8 cellular contexts compared by ENCODE assay signal in the genomic region with DNA sequence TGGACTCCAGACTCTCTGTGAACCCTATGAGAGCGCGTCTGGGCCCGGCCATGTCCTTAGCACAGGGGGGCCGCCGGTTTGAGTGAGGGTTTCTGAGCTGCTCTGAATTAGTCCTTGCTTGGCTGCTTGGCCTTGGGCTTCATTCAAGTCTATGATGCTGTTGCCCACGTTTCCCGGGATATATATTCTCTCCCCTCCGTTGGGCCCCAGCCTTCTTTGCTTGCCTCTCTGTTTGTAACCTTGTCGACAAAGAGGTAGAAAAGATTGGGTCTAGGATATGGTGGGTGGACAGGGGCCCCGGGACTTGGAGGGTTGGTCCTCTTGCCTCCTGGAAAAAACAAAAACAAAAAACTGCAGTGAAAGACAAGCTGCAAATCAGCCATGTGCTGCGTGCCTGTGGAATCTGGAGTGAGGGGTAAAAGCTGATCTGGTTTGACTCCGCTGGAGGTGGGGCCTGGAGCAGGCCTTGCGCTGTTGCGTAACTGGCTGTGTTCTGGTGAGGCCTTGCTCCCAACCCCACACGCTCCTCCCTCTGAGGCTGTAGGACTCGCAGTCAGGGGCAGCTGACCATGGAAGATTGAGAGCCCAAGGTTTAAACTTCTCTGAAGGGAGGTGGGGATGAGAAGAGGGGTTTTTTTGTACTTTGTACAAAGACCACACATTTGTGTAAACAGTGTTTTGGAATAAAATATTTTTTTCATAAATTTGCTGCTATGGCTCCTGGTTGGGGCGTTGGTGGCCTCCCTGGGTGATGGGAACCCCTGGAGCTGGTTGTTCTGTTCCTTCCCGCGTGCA. TPM values are rescaled to one million over a fixed set of nuclear protein-coding genes. Genes with fewer than 3 reads are reported as not detected.
A peak's percentile ranks its signal among the peaks of the same experiment; 100 is the strongest.
DNase-seq lines count a peak whose midpoint lies in the region; ATAC-seq, FAIRE-seq and TF ChIP-seq lines count a peak whose summit lies in the region.

No MANE protein-coding gene starts in this region.

- intact Hi-C loops in natural killer cell (cut with micrococcal nuclease), result loop anchor here (1.0 kb wide), 1 partner anchor 95 kb away; no protein-coding TSS in a partner anchor

- no peak for TF ChIP-seq POLR2A in H54 (IDR thresholded peaks at IDR 0.05; ENCODE audit: low read depth, low read length)

- peaks cover 39% of the 10 kb centered on the region for H3K4me1 Mint-ChIP-seq in T-helper 17 cell
- peaks cover 7 to 32% of the 10 kb centered on the region in 2 donors for H3K4me1 Mint-ChIP-seq in natural killer cell

- H3K27me3 Mint-ChIP-seq in T-helper 17 cell (no peaks in the 10 kb centered on the region), natural killer cell (ENCODE audit: low read depth in 2 of 2) (no peaks in the 10 kb centered on the region)

- peak overlapping the region; percentile 89 for H3K27ac Mint-ChIP-seq in T-helper 17 cell
- peak overlapping the region; percentile 40 to 61 for H3K27ac Mint-ChIP-seq in natural killer cell

- H3K4me3 Mint-ChIP-seq in T-helper 17 cell (peak overlapping the region; percentile 79), natural killer cell (peak overlapping the region; percentile 13)

- DNase-seq in stimulated activated CD4-positive, alpha-beta T cell treated with anti-CD3 and anti-CD28 coated beads, Interleukin-15, amount 100 ng/mL, for 24 hours, result peak; percentile 51
- no peak for DNase-seq in stimulated activated CD4-positive, alpha-beta T cell treated with anti-CD3 and anti-CD28 coated beads, Interleukin-12 subunit alpha, Interleukin-12 subunit beta, amount 100 ng/mL, for 4 hours
- no peak for DNase-seq in T-helper 17 cell
- peak; percentile 96 for DNase-seq in fibroblast of gingiva (ENCODE audit: low read depth)
- no peak for DNase-seq in natural killer cell
- no peak for DNase-seq in H54 (ENCODE audit: insufficient read length, low spot score)

- TF ChIP-seq CTCF in natural killer cell (IDR thresholded peaks at IDR 0.05), result no peak

- H3K36me3 Mint-ChIP-seq in T-helper 17 cell (ENCODE audit: low read depth), result no peaks in the 10 kb centered on the region
- no peaks in the 10 kb centered on the region for H3K36me3 Mint-ChIP-seq in natural killer cell

- FAIRE-seq in H54 (lab: Jason Lieb, UNC), result no peak

- H3K9me3 ChIP-seq in T-helper 17 cell (ENCODE audit: control insufficient read depth, low read length, poor library complexity, severe bottlenecking), result no peaks in the 10 kb centered on the region

- ATAC-seq in T-helper 17 cell (no peak), natural killer cell (no peak), HG03108 (IDR thresholded peaks at IDR 0.05; ENCODE audit: unreplicated experiment) (no peak), GM21367 (IDR thresholded peaks at IDR 0.05; ENCODE audit: unreplicated experiment) (no peak)

- H3K9me3 Mint-ChIP-seq in natural killer cell, result no peaks in the 10 kb centered on the region

RNA-seq across cellular contexts. Expression of gene STAT5A, which starts 23.1 kb away (rescaled TPM):
- total RNA-seq in T-helper 17 cell, result 100 to 1,000 TPM; 153 to 177 TPM
- 100 to 1,000 TPM; 112 to 135 (median 117) TPM for total RNA-seq in natural killer cell

RNA-seq across cellular contexts. Expression of gene STAT5B, which starts 35.2 kb away (rescaled TPM):
- total RNA-seq in T-helper 17 cell (100 to 1,000 TPM; 202 to 225 TPM), natural killer cell (100 to 1,000 TPM in 2 of 3 donors, 10 to 100 TPM in 1; 79.9 to 112 (median 103) TPM)

Comparison
In these comparisons a context has a peak if more than half of its experiments do, and no peak if none do; other contexts are left out.
1. DNase-seq: peak in stimulated activated CD4-positive, alpha-beta T cell treated with anti-CD3 and anti-CD28 coated beads, Interleukin-15, amount 100 ng/mL, for 24 hours (single experiment) and fibroblast of gingiva (single experiment); none in stimulated activated CD4-positive, alpha-beta T cell treated with anti-CD3 and anti-CD28 coated beads, Interleukin-12 subunit alpha, Interleukin-12 subunit beta, amount 100 ng/mL, for 4 hours (single experiment), T-helper 17 cell (0 of 3), natural killer cell (single experiment) and H54 (single experiment).